In genomic region chr18:5097116-5097703, GRCh38 we compare ENCODE assay signal across 18 cellular contexts.
A peak's percentile ranks its signal among the peaks of the same experiment; 100 is the strongest.
DNase-seq lines count a peak whose midpoint lies in the region; ATAC-seq and TF ChIP-seq lines count a peak whose summit lies in the region.
"Had no signal": no experiment of that assay in that cellular context is flagged by ENCODE, and none has a peak within 500 bp of the region (broad histone marks: within the 10 kb centered on the region; RNA-seq: fewer than 3 reads in every experiment).

No MANE protein-coding gene starts in this region.

- H2BK5ac ChIP-seq in H9 (ENCODE audit: insufficient read length, low read length) (no peak overlapping the region), mesendoderm (ENCODE audit: low read length) (no peak overlapping the region)

- H3K56ac ChIP-seq in H9 (ENCODE audit: insufficient read length, low read depth, low read length) (no peak overlapping the region), mesendoderm (ENCODE audit: low read length) (no peak overlapping the region)

- no peak overlapping the region for H3K4me3 ChIP-seq in endodermal cell (ENCODE audit: low read length)
- no peak overlapping the region for H3K4me3 ChIP-seq in mesendoderm (ENCODE audit: low read length)
- H3K4me3 ChIP-seq: A549, BLaER1, SJCRH30 had no signal

- H2AFZ ChIP-seq in H9 (ENCODE audit: low read length) = no peak overlapping the region

- no peak overlapping the region for H3K14ac ChIP-seq in H9 (ENCODE audit: insufficient read depth, low read length)

- no peak overlapping the region for H2BK20ac ChIP-seq in H9 (ENCODE audit: low read depth, low read length, poor library complexity, severe bottlenecking)

- peak overlapping the region in 1 of 3 experiments; percentile 78; a peak in 3 of 7 replicates for H3K27ac Mint-ChIP-seq in H9
- H3K27ac Mint-ChIP-seq in endodermal cell = peak overlapping the region; percentile 3
- H3K27ac Mint-ChIP-seq: CD4-positive, alpha-beta memory T cell had no signal

- no peak overlapping the region for H4K91ac ChIP-seq in H9 (ENCODE audit: insufficient read length, low read depth, low read length)

- H4K8ac ChIP-seq in H9 (replicated peaks; ENCODE audit: insufficient read length, low read depth, low read length) (no peak overlapping the region), mesendoderm (ENCODE audit: low read depth, low read length) (no peak overlapping the region)

- H3K36me3 ChIP-seq in endodermal cell (ENCODE audit: control insufficient read depth, insufficient read depth, low read length) (no peaks in the 10 kb centered on the region), mesendoderm (ENCODE audit: control insufficient read depth, insufficient read depth, low read length) (no peaks in the 10 kb centered on the region)
- H3K36me3 ChIP-seq: BLaER1, SJCRH30 had no signal

- H3K9me3 ChIP-seq in H9 (ENCODE audit: control insufficient read depth, low read depth, low read length) = no peaks in the 10 kb centered on the region
- no peaks in the 10 kb centered on the region for H3K9me3 ChIP-seq in endodermal cell (ENCODE audit: control insufficient read depth, low read length)
- H3K9me3 ChIP-seq: A549, SJCRH30 had no signal

- peaks cover 20 to 31% of the 10 kb centered on the region in 2 experiments for H3K4me1 Mint-ChIP-seq in H9
- peaks cover 18% of the 10 kb centered on the region for H3K4me1 Mint-ChIP-seq in endodermal cell
- H3K4me1 Mint-ChIP-seq: CD4-positive, alpha-beta memory T cell had no signal

- H4K5ac ChIP-seq in H9 (ENCODE audit: insufficient read length, low read depth, low read length) (no peak overlapping the region), mesendoderm (ENCODE audit: low read length) (no peak overlapping the region)

- no peaks in the 10 kb centered on the region for H3K79me1 ChIP-seq in H9 (ENCODE audit: insufficient read depth, low read depth, low read length, poor library complexity, severe bottlenecking)
- no peaks in the 10 kb centered on the region for H3K79me1 ChIP-seq in mesendoderm (ENCODE audit: low read length)

- TF ChIP-seq CTCF in H9 (conservative IDR thresholded peaks at IDR 0.05) (no peak), endodermal cell (conservative IDR thresholded peaks at IDR 0.05) (no peak)

- H2BK120ac ChIP-seq in H9 (ENCODE audit: low read depth, low read length, poor library complexity, severe bottlenecking) (no peak overlapping the region), mesendoderm (ENCODE audit: low read depth, low read length) (no peak overlapping the region)

- no peaks in the 10 kb centered on the region for H3K27me3 ChIP-seq in H9 (ENCODE audit: insufficient read depth, low read length)
- H3K27me3 ChIP-seq in endodermal cell (ENCODE audit: control insufficient read depth, insufficient read depth, low read length, poor library complexity, severe bottlenecking) = no peaks in the 10 kb centered on the region
- H3K27me3 ChIP-seq in mesendoderm (ENCODE audit: insufficient read depth, low read length, poor library complexity) = no peaks in the 10 kb centered on the region
- H3K27me3 ChIP-seq: BLaER1, SJCRH30 had no signal

- WGBS in H9 (ENCODE audit: extremely low coverage, insufficient read length, low lambda C conversion rate) = no CpG with 5 or more reads among the region's 4 CpGs
- 60 to 62% methylated on average over 3 to 4 of the region's 4 CpGs for WGBS in endodermal cell (ENCODE audit: insufficient coverage in 1 of 2, insufficient read length in 1 of 2), 2 experiments
- no CpG with 5 or more reads among the region's 4 CpGs for WGBS in mesendoderm (ENCODE audit: extremely low coverage, insufficient coverage, low lambda C conversion rate)

- H3K4ac ChIP-seq in H9 (ENCODE audit: low read depth, low read length) = no peak overlapping the region
- no peak overlapping the region for H3K4ac ChIP-seq in mesendoderm (ENCODE audit: low read depth, low read length)

- no peak overlapping the region for H3T11ph ChIP-seq in H9 (ENCODE audit: low read length)

- no peaks in the 10 kb centered on the region for H3K23me2 ChIP-seq in H9 (ENCODE audit: insufficient read length, low read depth, low read length, poor library complexity, severe bottlenecking)

- H2AK5ac ChIP-seq in H9 (ENCODE audit: insufficient read length, low read length) = no peak overlapping the region
- no peak overlapping the region for H2AK5ac ChIP-seq in mesendoderm (ENCODE audit: low read length)

- H3K18ac ChIP-seq in H9 (ENCODE audit: insufficient read length, low read depth, low read length) (no peak overlapping the region), mesendoderm (ENCODE audit: low read length) (no peak overlapping the region)

- H3K23ac ChIP-seq in H9 (ENCODE audit: insufficient read length, low read depth, low read length) (no peak overlapping the region), mesendoderm (ENCODE audit: low read length) (no peak overlapping the region)

- no peak for ATAC-seq in HG03460 (IDR thresholded peaks at IDR 0.05; ENCODE audit: unreplicated experiment)
- ATAC-seq in GM18519 (IDR thresholded peaks at IDR 0.05; ENCODE audit: low FRiP score, unreplicated experiment) = no peak
- ATAC-seq: A549 had no signal

- no peak overlapping the region for H3K4me3 Mint-ChIP-seq in H9
- no peak overlapping the region for H3K4me3 Mint-ChIP-seq in endodermal cell
- H3K4me3 Mint-ChIP-seq: CD4-positive, alpha-beta memory T cell had no signal

- no peak overlapping the region for H2BK12ac ChIP-seq in H9 (ENCODE audit: insufficient read length, low read depth, low read length)

- H3K4me1 ChIP-seq in H9 (ENCODE audit: insufficient read depth, low read length) = peaks cover 10% of the 10 kb centered on the region; the same call in 1 of the 2 replicates
- no peaks in the 10 kb centered on the region for H3K4me1 ChIP-seq in endodermal cell (ENCODE audit: control insufficient read depth, insufficient read depth, low read length)
- no peaks in the 10 kb centered on the region for H3K4me1 ChIP-seq in mesendoderm (ENCODE audit: control insufficient read depth, low read depth, low read length)
- H3K4me1 ChIP-seq: A549, BLaER1, SJCRH30 had no signal

- DNase-seq in Ammon's horn (ENCODE audit: low spot score) (peak; percentile 22), H9 (peak; percentile 36), endodermal cell (peak; percentile 67), mesendoderm (peak; percentile 82), NCI-H69 (lab: John Stamatoyannopoulos, UW) (no peak), mucosa of gallbladder (ENCODE audit: low spot score) (no peak)
- DNase-seq: CD4-positive, alpha-beta memory T cell; DMS53; NCI-H1092 treated with DMSO at 0.1 percent for 48 hours; NCI-H146; NCI-H2081 treated with DMSO at 0.1 percent for 48 hours; NCI-H2227 treated with DMSO at 0.1 percent for 48 hours; NCI-H510A treated with DMSO at 0.1 percent for 48 hours had no signal

- H3K27ac ChIP-seq in H9 (ENCODE audit: insufficient read length, low read depth, low read length) (peak overlapping the region; percentile 19), endodermal cell (ENCODE audit: low read depth, low read length) (no peak overlapping the region), mesendoderm (ENCODE audit: low read depth, low read length) (no peak overlapping the region)
- H3K27ac ChIP-seq: A549, BLaER1, SJCRH30 had no signal

- H2BK15ac ChIP-seq in H9 (ENCODE audit: low read depth, low read length) (no peak overlapping the region), mesendoderm (replicated peaks; ENCODE audit: low read depth) (peak overlapping the region; percentile 36)

- H3K27me3 Mint-ChIP-seq in H9 (ENCODE audit: low read depth) = no peaks in the 10 kb centered on the region
- H3K27me3 Mint-ChIP-seq in endodermal cell (ENCODE audit: insufficient read depth) = no peaks in the 10 kb centered on the region

- no peaks in the 10 kb centered on the region for H4K20me1 ChIP-seq in H9 (ENCODE audit: control insufficient read depth, insufficient read depth, insufficient read length)
- H4K20me1 ChIP-seq: BLaER1 had no signal

- H3K9ac ChIP-seq in H9 (ENCODE audit: extremely low read depth, insufficient read length, low read length) (no peak overlapping the region), endodermal cell (ENCODE audit: extremely low read depth, low read length, poor library complexity, severe bottlenecking) (no peak overlapping the region), mesendoderm (ENCODE audit: low read length) (no peak overlapping the region)
- H3K9ac ChIP-seq: BLaER1 had no signal

- H3K9me3 Mint-ChIP-seq in H9 = peaks cover 0 to 3% of the 10 kb centered on the region in 2 experiments; a peak in 2 of 5 replicates
- H3K9me3 Mint-ChIP-seq in endodermal cell = peaks cover 1% of the 10 kb centered on the region

- no peak overlapping the region for H3K4me2 ChIP-seq in H9 (ENCODE audit: insufficient read depth, insufficient read length, low read length)
- H3K4me2 ChIP-seq in mesendoderm (ENCODE audit: low read length) = no peak overlapping the region
- H3K4me2 ChIP-seq: A549, BLaER1 had no signal

- H3K36me3 Mint-ChIP-seq in H9 (ENCODE audit: insufficient read depth in 1 of 3, low read depth in 3 of 3) = peaks cover 0 to 7% (median 6%) of the 10 kb centered on the region in 3 experiments; a peak in 5 of 7 replicates
- H3K36me3 Mint-ChIP-seq in endodermal cell (ENCODE audit: low read depth) = no peaks in the 10 kb centered on the region
- H3K36me3 Mint-ChIP-seq: CD4-positive, alpha-beta memory T cell had no signal

- H3K79me2 ChIP-seq in H9 (ENCODE audit: insufficient read depth, low read length) (no peaks in the 10 kb centered on the region), mesendoderm (ENCODE audit: control insufficient read depth, insufficient read depth, low read length) (no peaks in the 10 kb centered on the region)

Comparison
In these comparisons a context has a peak if more than half of its experiments do, and no peak if none do; other contexts are left out.
1. DNase-seq: peak in Ammon's horn (single experiment), H9 (single experiment), endodermal cell (single experiment) and mesendoderm (single experiment); none in NCI-H69 (single experiment) and mucosa of gallbladder (single experiment).